In genomic region chr17:40614431-40615294, GRCh38 we compare ENCODE assay signal across 13 cellular contexts. TPM values are rescaled to one million over a fixed set of nuclear protein-coding genes. Genes with fewer than 3 reads are reported as not detected.
A peak's percentile ranks its signal among the peaks of the same experiment; 100 is the strongest.
DNase-seq lines count a peak whose midpoint lies in the region; ATAC-seq and TF ChIP-seq lines count a peak whose summit lies in the region.
"Had no signal": no experiment of that assay in that cellular context is flagged by ENCODE, and none has a peak within 500 bp of the region (broad histone marks: within the 10 kb centered on the region; RNA-seq: fewer than 3 reads in every experiment).

No MANE protein-coding gene starts in this region.

- no peaks in the 10 kb centered on the region for H3K36me3 Mint-ChIP-seq in activated CD4-positive, alpha-beta T cell treated with anti-CD3 and anti-CD28 coated beads, Interleukin-2, amount 10 ng/mL, durations not matched to agents 24 days and 14 days (ENCODE audit: low read depth)

- H3K9me3 Mint-ChIP-seq in activated CD4-positive, alpha-beta T cell treated with anti-CD3 and anti-CD28 coated beads, Interleukin-2, amount 10 ng/mL, durations not matched to agents 24 days and 14 days, result peaks cover under 1% of the 10 kb centered on the region

- peaks cover 19% of the 10 kb centered on the region for H3K4me1 ChIP-seq in OCI-LY7 (ENCODE audit: insufficient read depth, low read length, poor library complexity, severe bottlenecking)
- peaks cover 12 to 83% (median 32%) of the 10 kb centered on the region in 6 donors for H3K4me1 ChIP-seq in spleen
- H3K4me1 ChIP-seq: ascending aorta had no signal

- no peak for TF ChIP-seq CTCF in OCI-LY7 (conservative IDR thresholded peaks at IDR 0.05; ENCODE audit: low read length)
- no peak for TF ChIP-seq CTCF in spleen (IDR thresholded peaks at IDR 0.05 in 8 of 11, conservative IDR thresholded peaks at IDR 0.05 in 3 of 11)

- peak overlapping the region; percentile 53 for H3K4me2 ChIP-seq in OCI-LY7 (ENCODE audit: low read length)

- CTCF ChIA-PET in OCI-LY7 (lab: Charles Lee; ENCODE audit: unreplicated experiment), result interaction anchor here (0.8 to 1.4 kb wide), 3 partner anchors 12 to 1048 kb away, joined by 3 to 4 read pairs (median 3); no protein-coding TSS in a partner anchor

- H3K79me2 ChIP-seq in OCI-LY7 (ENCODE audit: insufficient read depth, low read depth, low read length), result no peaks in the 10 kb centered on the region

- intact Hi-C loops in activated CD4-positive, alpha-beta T cell treated with anti-CD3 and anti-CD28 coated beads, Interleukin-2, amount 10 ng/mL, durations not matched to agents 24 days and 14 days (cut with micrococcal nuclease), result loop anchor here (1.0 to 2.0 kb wide), 3 partner anchors 7 to 52 kb away; no protein-coding TSS in a partner anchor
- intact Hi-C loops in OCI-LY7 (cut with micrococcal nuclease; ENCODE audit: unreplicated experiment), result loop anchor here (2.0 kb wide), 1 partner anchor 16 kb away; no protein-coding TSS in a partner anchor
- intact Hi-C loops in spleen (cut with DNase I; ENCODE audit: low total_unique reads), result no loop called here

- no peak for TF ChIP-seq POLR2A in spleen (IDR thresholded peaks at IDR 0.05)

- H3K4me3 ChIP-seq in OCI-LY7 (ENCODE audit: low read depth, low read length, poor library complexity, severe bottlenecking) (no peak overlapping the region), spleen (peak overlapping the region in 1 of 8 donors; percentile 42)
- H3K4me3 ChIP-seq: A549, ascending aorta had no signal

- peak overlapping the region; percentile 47 for H3K4me3 Mint-ChIP-seq in activated CD4-positive, alpha-beta T cell treated with anti-CD3 and anti-CD28 coated beads, Interleukin-2, amount 10 ng/mL, durations not matched to agents 24 days and 14 days

- DNase-seq in activated CD4-positive, alpha-beta T cell treated with anti-CD3 and anti-CD28 coated beads, Interleukin-2, amount 10 ng/mL, durations not matched to agents 24 days and 14 days, result peak; percentile 58
- DNase-seq in activated CD4-positive, alpha-beta T cell treated with anti-CD3 and anti-CD28 coated beads for 48 hours, result no peak
- DNase-seq in OCI-LY7 (ENCODE audit: low spot score) (peak; percentile 42), spleen (no peak), OCI-M2 (lab: John Stamatoyannopoulos, UW; ENCODE audit: unreplicated experiment) (no peak), COR-L47 (lab: John Stamatoyannopoulos, UW) (no peak), DMS79 (lab: John Stamatoyannopoulos, UW) (no peak)
- DNase-seq: T1000 had no signal

- H3K9me3 ChIP-seq in OCI-LY7 (ENCODE audit: low read length), result no peaks in the 10 kb centered on the region
- H3K9me3 ChIP-seq in spleen, result no peaks in the 10 kb centered on the region
- H3K9me3 ChIP-seq: A549, ascending aorta had no signal

- peak overlapping the region; percentile 52 for H3K27ac ChIP-seq in OCI-LY7 (ENCODE audit: low read depth, low read length, poor library complexity, severe bottlenecking)
- peak overlapping the region in 7 of 8 donors; percentile 49 to 88 (median 70) for H3K27ac ChIP-seq in spleen
- H3K27ac ChIP-seq: ascending aorta had no signal

- H3K36me3 ChIP-seq in OCI-LY7 (ENCODE audit: insufficient read depth, low read length) (no peaks in the 10 kb centered on the region), spleen (no peaks in the 10 kb centered on the region)
- H3K36me3 ChIP-seq: ascending aorta had no signal

- no peaks in the 10 kb centered on the region for H3K9me2 ChIP-seq in OCI-LY7 (ENCODE audit: insufficient read depth, low read length)

- peak overlapping the region; percentile 85 for H3K27ac Mint-ChIP-seq in activated CD4-positive, alpha-beta T cell treated with anti-CD3 and anti-CD28 coated beads, Interleukin-2, amount 10 ng/mL, durations not matched to agents 24 days and 14 days

- 66 to 78% (median 73%) methylated on average over 16 to 18 of the region's 18 CpGs for WGBS in spleen, 5 donors

- H2AFZ ChIP-seq in OCI-LY7 (ENCODE audit: low read length), result peak overlapping the region; percentile 58

- H3K27me3 ChIP-seq in spleen (replicated peaks in 1 of 7), result no peaks in the 10 kb centered on the region
- H3K27me3 ChIP-seq: ascending aorta had no signal

- peaks cover 66% of the 10 kb centered on the region for H3K4me1 Mint-ChIP-seq in activated CD4-positive, alpha-beta T cell treated with anti-CD3 and anti-CD28 coated beads, Interleukin-2, amount 10 ng/mL, durations not matched to agents 24 days and 14 days

- BruUV-seq in OCI-LY7 (replicated peaks; lab: Mats Ljungman, UMichigan), result no TSS peak

- H4K20me1 ChIP-seq in OCI-LY7 (ENCODE audit: insufficient read depth, low read length), result no peaks in the 10 kb centered on the region

- no peaks in the 10 kb centered on the region for H3K27me3 Mint-ChIP-seq in activated CD4-positive, alpha-beta T cell treated with anti-CD3 and anti-CD28 coated beads, Interleukin-2, amount 10 ng/mL, durations not matched to agents 24 days and 14 days

- peak; percentile 39 for ATAC-seq in HG02571 (IDR thresholded peaks at IDR 0.05; ENCODE audit: unreplicated experiment)

- POLR2A ChIA-PET in OCI-LY7 (lab: Charles Lee), result interaction anchor here (0.6 to 1.4 kb wide), 5 partner anchors 10 to 1415 kb away, joined by 3 to 10 read pairs (median 4); partner anchors contain the start of gene RPL19

RNA-seq across cellular contexts. Expression of gene SMARCE1, which starts 33.0 kb away (rescaled TPM):
- total RNA-seq in activated CD4-positive, alpha-beta T cell treated with anti-CD3 and anti-CD28 coated beads, Interleukin-2, amount 10 ng/mL, durations not matched to agents 24 days and 14 days, result 122 and 125 TPM in 2 replicates
- 75.9 and 98.7 TPM in 2 replicates for total RNA-seq in OCI-LY7 (2014; rRNA removed; shearing (Covaris generic))
- total RNA-seq in OCI-LY7 (2022) (109 and 123 TPM in 2 replicates), spleen (100 to 1,000 TPM in 4 of 7 donors, 10 to 100 TPM in 3; 76.3 to 126 (median 102) TPM)
- polyA plus RNA-seq in spleen, result 10 to 100 TPM; 74.2 to 79.6 (median 79.1) TPM

RNA-seq across cellular contexts. Expression of gene CCR7, which starts 49.4 kb away (rescaled TPM):
- 217 and 220 TPM in 2 replicates for total RNA-seq in activated CD4-positive, alpha-beta T cell treated with anti-CD3 and anti-CD28 coated beads, Interleukin-2, amount 10 ng/mL, durations not matched to agents 24 days and 14 days
- 1.8 and 2.3 TPM in 2 replicates for total RNA-seq in OCI-LY7 (2014; rRNA removed; shearing (Covaris generic))
- total RNA-seq in OCI-LY7 (2022) (0.48 TPM in 1 of 2 replicates, not detected in the other), spleen (10 to 100 TPM; 31.9 to 77.4 (median 49.9) TPM)
- polyA plus RNA-seq in spleen, result 10 to 100 TPM; 29.0 to 79.1 (median 63.5) TPM
- total RNA-seq: ascending aorta, fibroblast of villous mesenchyme, myocyte had no signal

RNA-seq across cellular contexts. Expression of gene KRT222, which starts 50.3 kb away (rescaled TPM):
- not detected in 2 replicates for total RNA-seq in activated CD4-positive, alpha-beta T cell treated with anti-CD3 and anti-CD28 coated beads, Interleukin-2, amount 10 ng/mL, durations not matched to agents 24 days and 14 days
- not detected in 2 replicates for total RNA-seq in OCI-LY7 (2014; rRNA removed; shearing (Covaris generic))
- total RNA-seq in OCI-LY7 (2022) (not detected in 2 replicates), spleen (10 to 100 TPM in 2 of 7 donors, 1 to 10 TPM in 5; 3.4 to 13.7 (median 5.3) TPM)
- 1 to 10 TPM; 2.2 to 6.2 (median 3.8) TPM for polyA plus RNA-seq in spleen
- total RNA-seq: fibroblast of villous mesenchyme, myocyte had no signal

Comparison
In these comparisons a context has a peak if more than half of its experiments do, and no peak if none do; other contexts are left out.
1. DNase-seq: peak in activated CD4-positive, alpha-beta T cell treated with anti-CD3 and anti-CD28 coated beads, Interleukin-2, amount 10 ng/mL, durations not matched to agents 24 days and 14 days (single experiment) and OCI-LY7 (single experiment); none in activated CD4-positive, alpha-beta T cell treated with anti-CD3 and anti-CD28 coated beads for 48 hours (single experiment), spleen (single experiment), OCI-M2 (single experiment), COR-L47 (single experiment) and DMS79 (single experiment).
2. RNA of gene CCR7, which starts 49.4 kb away (total RNA-seq): 217 to 220 TPM in activated CD4-positive, alpha-beta T cell treated with anti-CD3 and anti-CD28 coated beads, Interleukin-2, amount 10 ng/mL, durations not matched to agents 24 days and 14 days and 31.9 to 77.4 TPM in spleen; 0.48 to 2.3 TPM in OCI-LY7; every median in the first group is over 4 times any median in the second.